1 cellular context compared by ENCODE assay signal in genomic region chr22:28882878-28883656, GRCh38.
A peak's percentile ranks its signal among the peaks of the same experiment; 100 is the strongest.
TF ChIP-seq lines count a peak whose summit lies in the region.

TSS of gene ZNRF3 (plus strand) at chr22:28883572. CDS start at chr22:28883767, 195 bp downstream.

TF ChIP-seq in HEK293, 187 proteins besides CTCF, POLR2A, EP300 and RAD21 (continued from another document and continues in another):
- no peak for TF ChIP-seq HIC1 (tag by site-specific recombination; IDR thresholded peaks at IDR 0.05)
- no peak for TF ChIP-seq ZNF16 (tag by site-specific recombination; IDR thresholded peaks at IDR 0.05; ENCODE audit: low read depth)
- TF ChIP-seq ZNF561 (tag by site-specific recombination; IDR thresholded peaks at IDR 0.05; ENCODE audit: borderline replicate concordance) = peak; percentile 51; the same call in 1 of the 2 replicates
- TF ChIP-seq ZNF843 (tag by site-specific recombination; IDR thresholded peaks at IDR 0.05) = no peak
- peak; percentile 47; the same call in 1 of the 2 replicates for TF ChIP-seq ZBTB48 (tag by site-specific recombination; IDR thresholded peaks at IDR 0.05)
- no peak for TF ChIP-seq ZNF23 (tag by site-specific recombination; IDR thresholded peaks at IDR 0.05; ENCODE audit: borderline replicate concordance)
- TF ChIP-seq, protein P1, sequence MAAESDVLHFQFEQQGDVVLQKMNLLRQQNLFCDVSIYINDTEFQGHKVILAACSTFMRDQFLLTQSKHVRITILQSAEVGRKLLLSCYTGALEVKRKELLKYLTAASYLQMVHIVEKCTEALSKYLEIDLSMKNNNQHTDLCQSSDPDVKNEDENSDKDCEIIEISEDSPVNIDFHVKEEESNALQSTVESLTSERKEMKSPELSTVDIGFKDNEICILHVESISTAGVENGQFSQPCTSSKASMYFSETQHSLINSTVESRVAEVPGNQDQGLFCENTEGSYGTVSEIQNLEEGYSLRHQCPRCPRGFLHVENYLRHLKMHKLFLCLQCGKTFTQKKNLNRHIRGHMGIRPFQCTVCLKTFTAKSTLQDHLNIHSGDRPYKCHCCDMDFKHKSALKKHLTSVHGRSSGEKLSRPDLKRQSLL (tag by site-specific recombination; IDR thresholded peaks at IDR 0.05) = no peak
- TF ChIP-seq BCL11B (tag by site-specific recombination; IDR thresholded peaks at IDR 0.05; ENCODE audit: low read depth) = no peak
- no peak; the same call in 1 of the 2 replicates for TF ChIP-seq ZNF660 (tag by site-specific recombination; IDR thresholded peaks at IDR 0.05)
- no peak for TF ChIP-seq ZSCAN23 (tag by site-specific recombination; IDR thresholded peaks at IDR 0.05)
- TF ChIP-seq ZNF24 (tag by site-specific recombination; IDR thresholded peaks at IDR 0.05) = peak; percentile 89; the same call in 1 of the 2 replicates
- no peak; the same call in 1 of the 2 replicates for TF ChIP-seq ZBTB1 (tag by site-specific recombination; IDR thresholded peaks at IDR 0.05)
- peak; percentile 93 for TF ChIP-seq ZBTB17 (tag by site-specific recombination; IDR thresholded peaks at IDR 0.05)
- TF ChIP-seq PATZ1 (tag by site-specific recombination; IDR thresholded peaks at IDR 0.05) = 0 out of 2 replicates have a peak, but pooled peaks have one; percentile 78
- TF ChIP-seq ZNF488 (tag by site-specific recombination; IDR thresholded peaks at IDR 0.05) = no peak
- no peak for TF ChIP-seq ZNF621 (tag by site-specific recombination; IDR thresholded peaks at IDR 0.05)
- 0 out of 2 replicates have a peak, but pooled peaks have one; percentile 48 for TF ChIP-seq ZBTB7A (tag by site-specific recombination; IDR thresholded peaks at IDR 0.05; ENCODE audit: low read depth)
- no peak for TF ChIP-seq ZNF426 (tag by site-specific recombination; IDR thresholded peaks at IDR 0.05)
- no peak for TF ChIP-seq ZNF394 (tag by site-specific recombination; IDR thresholded peaks at IDR 0.05; ENCODE audit: borderline replicate concordance)
- peak; percentile 32; the same call in 1 of the 2 replicates for TF ChIP-seq ZNF600 (tag by site-specific recombination; IDR thresholded peaks at IDR 0.05)
- TF ChIP-seq, protein P2, sequence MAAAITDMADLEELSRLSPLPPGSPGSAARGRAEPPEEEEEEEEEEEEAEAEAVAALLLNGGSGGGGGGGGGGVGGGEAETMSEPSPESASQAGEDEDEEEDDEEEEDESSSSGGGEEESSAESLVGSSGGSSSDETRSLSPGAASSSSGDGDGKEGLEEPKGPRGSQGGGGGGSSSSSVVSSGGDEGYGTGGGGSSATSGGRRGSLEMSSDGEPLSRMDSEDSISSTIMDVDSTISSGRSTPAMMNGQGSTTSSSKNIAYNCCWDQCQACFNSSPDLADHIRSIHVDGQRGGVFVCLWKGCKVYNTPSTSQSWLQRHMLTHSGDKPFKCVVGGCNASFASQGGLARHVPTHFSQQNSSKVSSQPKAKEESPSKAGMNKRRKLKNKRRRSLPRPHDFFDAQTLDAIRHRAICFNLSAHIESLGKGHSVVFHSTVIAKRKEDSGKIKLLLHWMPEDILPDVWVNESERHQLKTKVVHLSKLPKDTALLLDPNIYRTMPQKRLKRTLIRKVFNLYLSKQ (tag by site-specific recombination; IDR thresholded peaks at IDR 0.05; ENCODE audit: borderline replicate concordance) = no peak
- no peak for TF ChIP-seq ZNF585B (tag by site-specific recombination; IDR thresholded peaks at IDR 0.05)
- TF ChIP-seq ZBTB8A (tag by site-specific recombination; IDR thresholded peaks at IDR 0.05) = no peak
- TF ChIP-seq ZSCAN30 (tag by site-specific recombination; IDR thresholded peaks at IDR 0.05) = no peak
- TF ChIP-seq ZNF837 (tag by site-specific recombination; IDR thresholded peaks at IDR 0.05) = no peak
- no peak for TF ChIP-seq ZNF416 (tag by site-specific recombination; IDR thresholded peaks at IDR 0.05)
- peak; percentile 56 for TF ChIP-seq KLF1 (tag by site-specific recombination; IDR thresholded peaks at IDR 0.05)
- TF ChIP-seq ZNF626 (tag by site-specific recombination; IDR thresholded peaks at IDR 0.05) = no peak
- TF ChIP-seq ZNF692 (tag by site-specific recombination; IDR thresholded peaks at IDR 0.05) = peak; percentile 43; the same call in 1 of the 2 replicates
- TF ChIP-seq ZNF76 (tag by site-specific recombination; IDR thresholded peaks at IDR 0.05; ENCODE audit: borderline replicate concordance, low read depth) = no peak
- TF ChIP-seq ZNF10 (tag by site-specific recombination; IDR thresholded peaks at IDR 0.05) = no peak
- TF ChIP-seq FEZF1 (tag by site-specific recombination; IDR thresholded peaks at IDR 0.05) = no peak
- peak; percentile 64; the same call in 1 of the 2 replicates for TF ChIP-seq ZBTB20 (tag by site-specific recombination; IDR thresholded peaks at IDR 0.05)
- no peak for TF ChIP-seq PRDM6 (tag by site-specific recombination; IDR thresholded peaks at IDR 0.05)
- TF ChIP-seq GFI1B (tag by site-specific recombination; IDR thresholded peaks at IDR 0.05) = no peak
- no peak for TF ChIP-seq ZBTB44 (tag by site-specific recombination; IDR thresholded peaks at IDR 0.05)
- TF ChIP-seq, protein P3, sequence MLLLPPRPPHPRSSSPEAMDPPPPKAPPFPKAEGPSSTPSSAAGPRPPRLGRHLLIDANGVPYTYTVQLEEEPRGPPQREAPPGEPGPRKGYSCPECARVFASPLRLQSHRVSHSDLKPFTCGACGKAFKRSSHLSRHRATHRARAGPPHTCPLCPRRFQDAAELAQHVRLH (tag by site-specific recombination; IDR thresholded peaks at IDR 0.05) = no peak
- TF ChIP-seq ZNF292 (tag by site-specific recombination; IDR thresholded peaks at IDR 0.05; ENCODE audit: borderline replicate concordance, low read depth) = no peak
- no peak for TF ChIP-seq ZNF792 (tag by site-specific recombination; IDR thresholded peaks at IDR 0.05)
- TF ChIP-seq ZNF645 (tag by site-specific recombination; IDR thresholded peaks at IDR 0.05) = no peak
- no peak for TF ChIP-seq BCL11A (tag by site-specific recombination; IDR thresholded peaks at IDR 0.05; ENCODE audit: low read depth)
- no peak for TF ChIP-seq SCRT2 (tag by site-specific recombination; IDR thresholded peaks at IDR 0.05)
- no peak for TF ChIP-seq TSHZ1 (tag by site-specific recombination; IDR thresholded peaks at IDR 0.05; ENCODE audit: borderline replicate concordance)
- TF ChIP-seq SP3 (tag by site-specific recombination; IDR thresholded peaks at IDR 0.05) = peak; percentile 98
- no peak for TF ChIP-seq MEIS1 (CRISPR knock-in tag; IDR thresholded peaks at IDR 0.05; ENCODE audit: borderline replicate concordance)
- no peak for TF ChIP-seq ZNF555 (tag by site-specific recombination; conservative IDR thresholded peaks at IDR 0.05)
- TF ChIP-seq ZNF335 (tag by site-specific recombination; conservative IDR thresholded peaks at IDR 0.05) = no peak; the same call in 1 of the 2 replicates
- TF ChIP-seq ZNF324 (tag by site-specific recombination; IDR thresholded peaks at IDR 0.05) = no peak
- no peak for TF ChIP-seq ZNF624 (tag by site-specific recombination; IDR thresholded peaks at IDR 0.05)
